In genomic region chr22:36318442-36318841, GRCh38 we compare ENCODE assay signal across 15 cellular contexts.
A peak's percentile ranks its signal among the peaks of the same experiment; 100 is the strongest.
DNase-seq lines count a peak whose midpoint lies in the region; ATAC-seq and TF ChIP-seq lines count a peak whose summit lies in the region.
"Had no signal": no experiment of that assay in that cellular context is flagged by ENCODE, and none has a peak within 500 bp of the region (broad histone marks: within the 10 kb centered on the region; RNA-seq: fewer than 3 reads in every experiment).

No MANE protein-coding gene starts in this region.

- no peaks in the 10 kb centered on the region for H3K9me3 ChIP-seq in right atrium auricular region
- no peaks in the 10 kb centered on the region for H3K9me3 ChIP-seq in prostate gland

- 87% methylated on average over 12 of the region's 12 CpGs for WGBS in prostate gland

- no peak for TF ChIP-seq POLR2A in prostate gland (IDR thresholded peaks at IDR 0.05)

- peak overlapping the region; percentile 12 to 40 for H3K27ac ChIP-seq in right atrium auricular region
- H3K27ac ChIP-seq in prostate gland = peak overlapping the region; percentile 94 to 96
- H3K27ac ChIP-seq: PC-9 had no signal

- H3K9me3 Mint-ChIP-seq in endothelial cell (ENCODE audit: unreplicated experiment) (no peaks in the 10 kb centered on the region), CD14-positive monocyte (no peaks in the 10 kb centered on the region)
- no peaks in the 10 kb centered on the region for H3K9me3 Mint-ChIP-seq in T-helper 2 cell treated with Interferon-gamma antibody and Interleukin-4, amounts not matched to agents 5 μg/mL and 100 μg/mL, for 36 hours

- H3K4me3 ChIP-seq in right atrium auricular region (no peak overlapping the region), prostate gland (no peak overlapping the region)
- H3K4me3 ChIP-seq: PC-9 had no signal

- peak overlapping the region; percentile 62 for H3K4me3 Mint-ChIP-seq in endothelial cell (ENCODE audit: unreplicated experiment)
- no peak overlapping the region for H3K4me3 Mint-ChIP-seq in T-helper 2 cell treated with Interferon-gamma antibody and Interleukin-4, amounts not matched to agents 5 μg/mL and 100 μg/mL, for 36 hours
- no peak overlapping the region for H3K4me3 Mint-ChIP-seq in CD14-positive monocyte

- H3K36me3 ChIP-seq in right atrium auricular region (peaks cover 97% of the 10 kb centered on the region), prostate gland (peaks cover 41 to 66% of the 10 kb centered on the region in 2 donors)

- H3K27ac Mint-ChIP-seq in endothelial cell (ENCODE audit: unreplicated experiment) = peak overlapping the region; percentile 52
- no peak overlapping the region for H3K27ac Mint-ChIP-seq in T-helper 2 cell treated with Interferon-gamma antibody and Interleukin-4, amounts not matched to agents 5 μg/mL and 100 μg/mL, for 36 hours
- H3K27ac Mint-ChIP-seq in CD14-positive monocyte = peak overlapping the region in 3 of 7 donors; percentile 3 to 65 (median 63)

- ATAC-seq in esophagus mucosa = no peak
- ATAC-seq: SK-N-SH treated with all-trans-retinoic acid at 6 μM for 48 hours; stimulated activated naive CD8-positive, alpha-beta T cell treated with anti-CD3 and anti-CD28 coated beads, Interleukin-15, Interleukin-2, amounts not matched to agents 100 U/mL and 50 U/mL, for 24 hours had no signal

- H3K36me3 Mint-ChIP-seq in endothelial cell (ENCODE audit: low read depth, unreplicated experiment) (peaks cover 59% of the 10 kb centered on the region), CD14-positive monocyte (peaks cover 87 to 98% of the 10 kb centered on the region in 2 donors)
- H3K36me3 Mint-ChIP-seq in T-helper 2 cell treated with Interferon-gamma antibody and Interleukin-4, amounts not matched to agents 5 μg/mL and 100 μg/mL, for 36 hours (ENCODE audit: low read depth) = peaks cover 67% of the 10 kb centered on the region

- H3K27me3 Mint-ChIP-seq in endothelial cell (ENCODE audit: unreplicated experiment) = peaks cover 17% of the 10 kb centered on the region
- no peaks in the 10 kb centered on the region for H3K27me3 Mint-ChIP-seq in T-helper 2 cell treated with Interferon-gamma antibody and Interleukin-4, amounts not matched to agents 5 μg/mL and 100 μg/mL, for 36 hours (ENCODE audit: low read depth)
- peaks cover 0 to 3% (median 0%) of the 10 kb centered on the region in 3 donors for H3K27me3 Mint-ChIP-seq in CD14-positive monocyte (ENCODE audit: low read depth in 3 of 3)

- H3K4me1 Mint-ChIP-seq in endothelial cell (ENCODE audit: unreplicated experiment) (peaks cover 15% of the 10 kb centered on the region), CD14-positive monocyte (no peaks in the 10 kb centered on the region)
- no peaks in the 10 kb centered on the region for H3K4me1 Mint-ChIP-seq in T-helper 2 cell treated with Interferon-gamma antibody and Interleukin-4, amounts not matched to agents 5 μg/mL and 100 μg/mL, for 36 hours (ENCODE audit: low read depth)

- TF ChIP-seq CTCF in right atrium auricular region (IDR thresholded peaks at IDR 0.05) (no peak), endothelial cell (IDR thresholded peaks at IDR 0.05; ENCODE audit: unreplicated experiment) (no peak), prostate gland (IDR thresholded peaks at IDR 0.05) (no peak), CD14-positive monocyte (IDR thresholded peaks at IDR 0.05) (no peak)

- no peak for DNase-seq in right atrium auricular region (ENCODE audit: low spot score)
- no peak for DNase-seq in cardiac septum (ENCODE audit: low spot score)
- DNase-seq in endothelial cell (ENCODE audit: low spot score) = no peak
- DNase-seq in prostate gland (ENCODE audit: low spot score) = no peak
- no peak for DNase-seq in T-helper 2 cell treated with Interferon-gamma antibody and Interleukin-4, amounts not matched to agents 5 μg/mL and 100 μg/mL, for 36 hours (ENCODE audit: low spot score)
- DNase-seq in effector CD8-positive, alpha-beta T cell (lab: John Stamatoyannopoulos, UW) = no peak
- no peak for DNase-seq in CD14-positive monocyte (ENCODE audit: low spot score)
- DNase-seq: activated T-cell treated with anti-CD3 and anti-CD28 coated beads, Interleukin-2, amount 50 U/mL, for 48 hours; Calu3; NCI-H1436 treated with DMSO at 0.1 percent for 48 hours; NCI-H82; PC-9; stimulated activated naive CD8-positive, alpha-beta T cell treated with anti-CD3 and anti-CD28 coated beads, Interleukin-15, Interleukin-2, amounts not matched to agents 100 U/mL and 50 U/mL, for 24 hours had no signal

- H3K4me1 ChIP-seq in right atrium auricular region (peaks cover 0 to 28% of the 10 kb centered on the region in 2 donors), prostate gland (replicated peaks) (peaks cover 8% of the 10 kb centered on the region)

- intact Hi-C loops in cardiac septum (cut with DNase I) (no loop called here), prostate gland (cut with DNase I) (no loop called here), CD14-positive monocyte (cut with micrococcal nuclease) (no loop called here)

- H3K27me3 ChIP-seq in right atrium auricular region (no peaks in the 10 kb centered on the region), prostate gland (replicated peaks; ENCODE audit: insufficient read depth) (no peaks in the 10 kb centered on the region)
